Comparison of ENCODE assay signal across 30 cellular contexts in the genomic region with DNA sequence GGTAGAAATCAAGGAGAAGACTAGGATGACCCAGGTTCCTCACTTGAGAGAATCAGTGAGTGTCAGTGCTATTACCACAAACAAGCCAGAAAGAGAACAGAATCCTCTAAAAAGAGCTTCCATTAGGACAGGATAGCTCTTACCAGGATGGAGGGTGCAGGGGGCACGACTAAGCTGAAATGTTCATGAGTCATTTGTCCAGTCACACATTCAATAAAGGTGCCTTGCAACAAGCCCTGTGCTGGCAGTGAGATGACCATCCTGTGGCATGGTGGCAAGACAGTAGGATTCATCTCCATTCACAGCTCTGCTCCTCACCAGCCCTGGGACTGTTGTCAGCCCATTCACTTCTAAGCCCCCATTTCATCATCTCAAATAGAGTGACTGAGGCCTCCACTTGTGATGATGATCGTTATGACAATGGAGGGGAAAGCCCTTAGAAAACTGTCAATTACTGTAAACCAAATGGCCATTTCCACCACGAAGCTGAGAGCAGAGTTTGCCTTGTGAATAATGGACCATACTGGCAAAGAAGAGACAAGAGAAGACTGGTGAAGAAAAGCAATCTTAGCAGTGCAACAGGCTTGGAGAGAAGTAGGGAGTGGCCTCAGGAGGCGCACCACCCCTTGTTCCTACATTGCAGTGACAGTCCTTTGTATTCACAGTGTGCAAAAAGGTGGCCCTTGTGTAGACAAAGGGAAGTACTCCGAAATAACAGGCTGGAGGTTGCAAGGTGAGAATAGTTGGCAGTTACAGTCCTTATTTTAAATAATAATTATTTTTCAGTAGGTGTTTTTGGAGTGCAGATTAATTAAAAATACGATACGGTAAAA. TPM values are rescaled to one million over a fixed set of nuclear protein-coding genes. Genes with fewer than 3 reads are reported as not detected.
DNase-seq lines count a peak whose midpoint lies in the region; ATAC-seq, FAIRE-seq and TF ChIP-seq lines count a peak whose summit lies in the region.
"Had no signal": no experiment of that assay in that cellular context is flagged by ENCODE, and none has a peak within 500 bp of the region (broad histone marks: within the 10 kb centered on the region; RNA-seq: fewer than 3 reads in every experiment).

No MANE protein-coding gene starts in this region.

- no peak overlapping the region for H3K4me3 ChIP-seq in colonic mucosa
- H3K4me3 ChIP-seq in pancreas = no peak overlapping the region
- H3K4me3 ChIP-seq: PC-9, SJCRH30 had no signal

- intact Hi-C loops in colonic mucosa (cut with DNase I) (no loop called here), left colon (cut with DNase I, micrococcal nuclease) (no loop called here), pancreas (cut with DNase I) (no loop called here)

- H3K9me3 ChIP-seq in colonic mucosa (no peaks in the 10 kb centered on the region), pancreas (no peaks in the 10 kb centered on the region)
- H3K9me3 ChIP-seq: BE2C, SJCRH30 had no signal

- no peak for TF ChIP-seq CTCF in colonic mucosa (IDR thresholded peaks at IDR 0.05)
- TF ChIP-seq CTCF in pancreas (IDR thresholded peaks at IDR 0.05) = no peak

- H3K27me3 ChIP-seq in colonic mucosa = no peaks in the 10 kb centered on the region
- no peaks in the 10 kb centered on the region for H3K27me3 ChIP-seq in pancreas

- no peak overlapping the region for H3K27ac ChIP-seq in colonic mucosa
- no peak overlapping the region for H3K27ac ChIP-seq in pancreas
- H3K27ac ChIP-seq: PC-9, SJCRH30 had no signal

- FAIRE-seq in pancreas (lab: Jason Lieb, UNC) = no peak
- FAIRE-seq: GM12892, H54, HepG2 had no signal

- H3K36me3 ChIP-seq in colonic mucosa (no peaks in the 10 kb centered on the region), pancreas (no peaks in the 10 kb centered on the region)
- H3K36me3 ChIP-seq: BE2C, SJCRH30 had no signal

- peak; percentile 23 for ATAC-seq in stimulated activated naive CD8-positive, alpha-beta T cell treated with anti-CD3 and anti-CD28 coated beads, Interleukin-15, Interleukin-2, amounts not matched to agents 100 U/mL and 50 U/mL, for 24 hours
- ATAC-seq in stimulated activated naive CD8-positive, alpha-beta T cell treated with anti-CD3 and anti-CD28 coated beads, Interleukin-15, amount 100 ng/mL, for 72 hours = no peak
- ATAC-seq in left colon (peak; percentile 98), pancreas (no peak), HG02852 (IDR thresholded peaks at IDR 0.05; ENCODE audit: unreplicated experiment) (no peak), GM18861 (IDR thresholded peaks at IDR 0.05; ENCODE audit: unreplicated experiment) (no peak)
- ATAC-seq: HepG2, Right ventricle myocardium inferior, SK-N-SH treated with all-trans-retinoic acid at 6 μM for 48 hours had no signal

- no peaks in the 10 kb centered on the region for H3K4me1 Mint-ChIP-seq in stimulated activated naive CD8-positive, alpha-beta T cell treated with anti-CD3 and anti-CD28 coated beads, Interleukin-15, amount 100 ng/mL, for 72 hours
- H3K4me1 Mint-ChIP-seq: CD8-positive, alpha-beta memory T cell had no signal

- H3K27me3 Mint-ChIP-seq in stimulated activated naive CD8-positive, alpha-beta T cell treated with anti-CD3 and anti-CD28 coated beads, Interleukin-15, amount 100 ng/mL, for 72 hours = peaks cover 27% of the 10 kb centered on the region

- 84 to 89% methylated on average over 7 of the region's 7 CpGs for WGBS in pancreas, 2 donors

- H3K27ac Mint-ChIP-seq in stimulated activated naive CD8-positive, alpha-beta T cell treated with anti-CD3 and anti-CD28 coated beads, Interleukin-15, amount 100 ng/mL, for 72 hours = peak overlapping the region in 1 of 2 donors; percentile 42
- H3K27ac Mint-ChIP-seq: CD14-positive monocyte; CD8-positive, alpha-beta memory T cell had no signal

- no peaks in the 10 kb centered on the region for H3K4me1 ChIP-seq in colonic mucosa
- no peaks in the 10 kb centered on the region for H3K4me1 ChIP-seq in pancreas
- H3K4me1 ChIP-seq: BE2C, SJCRH30 had no signal

- H3K9ac ChIP-seq in colonic mucosa (ENCODE audit: low read depth in 2 of 2, low read length in 2 of 2) = no peak overlapping the region

- H3K4me3 Mint-ChIP-seq in stimulated activated naive CD8-positive, alpha-beta T cell treated with anti-CD3 and anti-CD28 coated beads, Interleukin-15, amount 100 ng/mL, for 72 hours = no peak overlapping the region
- H3K4me3 Mint-ChIP-seq: CD14-positive monocyte; CD8-positive, alpha-beta memory T cell had no signal

- no peak for DNase-seq in stimulated activated naive CD8-positive, alpha-beta T cell treated with anti-CD3 and anti-CD28 coated beads, Interleukin-15, Interleukin-2, amounts not matched to agents 100 U/mL and 50 U/mL, for 24 hours
- no peak for DNase-seq in stimulated activated naive CD8-positive, alpha-beta T cell treated with anti-CD3 and anti-CD28 coated beads, Interleukin-15, amount 100 ng/mL, for 72 hours
- DNase-seq in colonic mucosa (peak; percentile 24), left colon (peak in 1 of 2 donors; percentile 14), pancreas (no peak)
- DNase-seq: 8988T; ACHN; BE2C; CD8-positive, alpha-beta memory T cell; DMS79 treated with DMSO at 0.1 percent for 48 hours; Kasumi-1; NCI-H1092 treated with DMSO at 0.1 percent for 48 hours; NCI-H1436; NCI-H187; NCI-H2081 treated with DMSO at 0.1 percent for 48 hours; NCI-H446; NCI-H524 treated with DMSO at 0.1 percent for 48 hours; NCI-H774; SJCRH30 had no signal

- no peaks in the 10 kb centered on the region for H3K9me3 Mint-ChIP-seq in stimulated activated naive CD8-positive, alpha-beta T cell treated with anti-CD3 and anti-CD28 coated beads, Interleukin-15, amount 100 ng/mL, for 72 hours
- H3K9me3 Mint-ChIP-seq: CD8-positive, alpha-beta memory T cell had no signal

RNA-seq across cellular contexts. Expression of a gene that starts 9.0 kb away (rescaled TPM):
- total RNA-seq in colonic mucosa (1 to 10 TPM; 1.6 to 2.3 TPM), left colon (1 to 10 TPM; 1.7 to 2.1 TPM), pancreas (1 to 10 TPM in 5 of 6 donors, under 1 TPM in 1; 0.98 to 4.6 (median 1.8) TPM)
- 1 to 10 TPM; 1.1 to 1.6 TPM for polyA plus RNA-seq in pancreas
- total RNA-seq: CD8-positive, alpha-beta memory T cell; HepG2; M059J; RPMI7951; SJCRH30 had no signal
- polyA plus RNA-seq: CD14-positive monocyte; CD8-positive, alpha-beta memory T cell had no signal

Comparison
In these comparisons a context has a peak if more than half of its experiments do, and no peak if none do; other contexts are left out.
1. ATAC-seq: peak in stimulated activated naive CD8-positive, alpha-beta T cell treated with anti-CD3 and anti-CD28 coated beads, Interleukin-15, Interleukin-2, amounts not matched to agents 100 U/mL and 50 U/mL, for 24 hours (single experiment) and left colon (single experiment); none in stimulated activated naive CD8-positive, alpha-beta T cell treated with anti-CD3 and anti-CD28 coated beads, Interleukin-15, amount 100 ng/mL, for 72 hours (single experiment), pancreas (0 of 4), HG02852 (single experiment) and GM18861 (single experiment).